ENCODE assay signal across 8 cellular contexts in genomic region chr9:100426532-100427365, GRCh38. TPM values are rescaled to one million over a fixed set of nuclear protein-coding genes. Genes with fewer than 3 reads are reported as not detected.
DNase-seq lines count a peak whose midpoint lies in the region; ATAC-seq and TF ChIP-seq lines count a peak whose summit lies in the region.

TSS of gene MSANTD3 (plus strand) at chr9:100427143. CDS start at chr9:100441939, 14,796 bp downstream.

- no peaks in the 10 kb centered on the region for H3K9me3 Mint-ChIP-seq in activated naive CD8-positive, alpha-beta T cell (ENCODE audit: low read depth)

- peak within 1 kb of the TSS; percentile 96 for H3K27ac Mint-ChIP-seq in activated naive CD8-positive, alpha-beta T cell

- H3K36me3 Mint-ChIP-seq in activated naive CD8-positive, alpha-beta T cell, result no peaks in the 10 kb centered on the region

- H3K9me3 ChIP-seq in HUES48 (ENCODE audit: control insufficient read depth, insufficient read depth, low read length) (no peaks in the 10 kb centered on the region), tibial nerve (no peaks in the 10 kb centered on the region)

- H3K36me3 ChIP-seq in HUES48 (ENCODE audit: control insufficient read depth, insufficient read depth, low read length) (no peaks in the 10 kb centered on the region), tibial nerve (no peaks in the 10 kb centered on the region)

- peak within 1 kb of the TSS; percentile 87 for H3K9ac ChIP-seq in HUES48 (ENCODE audit: low read depth, low read length)

- peak within 1 kb of the TSS; percentile 97 for H3K4me3 Mint-ChIP-seq in activated naive CD8-positive, alpha-beta T cell

- no peaks in the 10 kb centered on the region for H3K27me3 ChIP-seq in HUES48 (ENCODE audit: control insufficient read depth, insufficient read depth, low read length)
- H3K27me3 ChIP-seq in tibial nerve, result peaks cover 0 to under 1% of the 10 kb centered on the region in 2 donors

- H3K4me1 Mint-ChIP-seq in activated naive CD8-positive, alpha-beta T cell (ENCODE audit: low read depth), result peaks cover 39% of the 10 kb centered on the region

- ATAC-seq in GM21447 (IDR thresholded peaks at IDR 0.05; ENCODE audit: unreplicated experiment) (peak; percentile 66), omental fat pad (ENCODE audit: low FRiP score) (peak; percentile 74)

- H3K27ac ChIP-seq in HUES48 (ENCODE audit: low read depth, low read length) (peak within 1 kb of the TSS; percentile 87), tibial nerve (peak within 1 kb of the TSS; percentile 47 to 91 (median 84))

- DNase-seq in DMS153 treated with DMSO at 0.1 percent for 48 hours (lab: John Stamatoyannopoulos, UW; ENCODE audit: unreplicated experiment) (peak; percentile 58), glomerular visceral epithelial cell (ENCODE audit: extremely low spot score) (peak; percentile 75), omental fat pad (ENCODE audit: low spot score) (no peak), tibial nerve (ENCODE audit: low spot score in 2 of 2) (no peak)

- H3K4me3 ChIP-seq in HUES48 (ENCODE audit: low read depth, low read length), result peak within 1 kb of the TSS; percentile 95
- H3K4me3 ChIP-seq in tibial nerve, result peak within 1 kb of the TSS; percentile 62 to 89 (median 71)

- WGBS in tibial nerve, 2 donors, result 0% methylated on average over 23 to 44 of the region's 80 CpGs

- H3K4me1 ChIP-seq in HUES48 (ENCODE audit: control insufficient read depth, insufficient read depth, low read length) (peaks cover 25% of the 10 kb centered on the region), tibial nerve (peaks cover 0 to 29% (median 8%) of the 10 kb centered on the region in 4 donors)

- H3K27me3 Mint-ChIP-seq in activated naive CD8-positive, alpha-beta T cell, result no peaks in the 10 kb centered on the region

- TF ChIP-seq POLR2A in Raji (IDR thresholded peaks at IDR 0.05; ENCODE audit: insufficient read depth, low read depth, low read length), result peak; percentile 49; the same call in 1 of the 2 replicates
- no peak for TF ChIP-seq POLR2A in tibial nerve (IDR thresholded peaks at IDR 0.05)

- TF ChIP-seq EP300 in tibial nerve (IDR thresholded peaks at IDR 0.05), result peak in 1 of 2 donors; percentile 38

- TF ChIP-seq CTCF in omental fat pad (IDR thresholded peaks at IDR 0.05) (no peak), tibial nerve (IDR thresholded peaks at IDR 0.05) (peak in 4 of 5 experiments; percentile 12 to 56 (median 40))

RNA-seq across cellular contexts. Expression of gene MSANTD3, which starts in this region (rescaled TPM):
- total RNA-seq in omental fat pad (10 to 100 TPM; 16.4 to 38.8 (median 18.2) TPM), tibial nerve (10 to 100 TPM; 10.4 to 25.5 (median 13.6) TPM)

Comparison
In these comparisons a context has a peak if more than half of its experiments do, and no peak if none do; other contexts are left out.
1. DNase-seq: peak in DMS153 treated with DMSO at 0.1 percent for 48 hours (single experiment) and glomerular visceral epithelial cell (single experiment); none in omental fat pad (single experiment) and tibial nerve (0 of 2).
2. CTCF ChIP-seq: peak in tibial nerve (4 of 5); none in omental fat pad (0 of 3).